ENCODE assay signal across 17 cellular contexts in genomic region chr3:66344391-66344811, GRCh38.
DNase-seq lines count a peak whose midpoint lies in the region; ATAC-seq and TF ChIP-seq lines count a peak whose summit lies in the region.
"Had no signal": no experiment of that assay in that cellular context is flagged by ENCODE, and none has a peak within 500 bp of the region (broad histone marks: within the 10 kb centered on the region; RNA-seq: fewer than 3 reads in every experiment).

No MANE protein-coding gene starts in this region.

- H3K36me3 ChIP-seq in Loucy (ENCODE audit: insufficient read depth, low read length) (peaks cover 7% of the 10 kb centered on the region), colonic mucosa (no peaks in the 10 kb centered on the region), right lobe of liver (no peaks in the 10 kb centered on the region), spleen (peaks cover 0 to 16% (median 5%) of the 10 kb centered on the region in 6 donors), BE2C (peaks cover 4% of the 10 kb centered on the region; the same call in 1 of the 2 replicates)

- TF ChIP-seq POLR2A in right lobe of liver (IDR thresholded peaks at IDR 0.05) (no peak), spleen (IDR thresholded peaks at IDR 0.05) (no peak)

- H3K79me2 ChIP-seq in Loucy (ENCODE audit: insufficient read depth, low read length), result peaks cover 5% of the 10 kb centered on the region

- H3K27me3 ChIP-seq in Loucy (ENCODE audit: insufficient read depth, low read length, poor library complexity, severe bottlenecking) (no peaks in the 10 kb centered on the region), colonic mucosa (no peaks in the 10 kb centered on the region), right lobe of liver (no peaks in the 10 kb centered on the region), spleen (replicated peaks in 1 of 7) (no peaks in the 10 kb centered on the region), BE2C (no peaks in the 10 kb centered on the region)
- H3K27me3 ChIP-seq: SJSA1 had no signal

- 37% methylated on average over 9 of the region's 9 CpGs for WGBS in right lobe of liver (ENCODE audit: insufficient coverage, low coverage, low lambda C conversion rate, missing lambda C conversion rate)
- 93 to 97% (median 96%) methylated on average over 9 of the region's 9 CpGs for WGBS in spleen, 5 donors

- peak overlapping the region; percentile 55 for H3K4me2 ChIP-seq in Loucy (ENCODE audit: low read depth, low read length, poor library complexity, severe bottlenecking)
- H3K4me2 ChIP-seq: GM23338 had no signal

- H3K27ac ChIP-seq in colonic mucosa, result peak overlapping the region; percentile 24
- no peak overlapping the region for H3K27ac ChIP-seq in right lobe of liver
- H3K27ac ChIP-seq in spleen, result no peak overlapping the region
- H3K27ac ChIP-seq: SJSA1 had no signal

- H3K9ac ChIP-seq in Loucy (ENCODE audit: low read depth, low read length, poor library complexity, severe bottlenecking) (peak overlapping the region; percentile 56), colonic mucosa (ENCODE audit: low read depth in 2 of 2, low read length in 2 of 2) (no peak overlapping the region)

- no peaks in the 10 kb centered on the region for H4K20me1 ChIP-seq in Loucy (ENCODE audit: insufficient read depth, low read length, poor library complexity, severe bottlenecking)

- no peaks in the 10 kb centered on the region for H3K9me2 ChIP-seq in Loucy (replicated peaks; ENCODE audit: low read depth, low read length)

- H3K9me3 ChIP-seq in Loucy (ENCODE audit: insufficient read depth, low read depth, low read length) (no peaks in the 10 kb centered on the region), colonic mucosa (no peaks in the 10 kb centered on the region), right lobe of liver (no peaks in the 10 kb centered on the region), spleen (peaks cover 0 to 8% (median 0%) of the 10 kb centered on the region in 8 donors), BE2C (no peaks in the 10 kb centered on the region)
- H3K9me3 ChIP-seq: SJSA1 had no signal

- no peak overlapping the region for H2AFZ ChIP-seq in Loucy (ENCODE audit: low read length)
- H2AFZ ChIP-seq: GM23338 had no signal

- TF ChIP-seq CTCF in Loucy (conservative IDR thresholded peaks at IDR 0.05; ENCODE audit: low read length) (no peak), colonic mucosa (IDR thresholded peaks at IDR 0.05) (no peak), right lobe of liver (IDR thresholded peaks at IDR 0.05) (no peak), spleen (IDR thresholded peaks at IDR 0.05 in 8 of 11, conservative IDR thresholded peaks at IDR 0.05 in 3 of 11) (no peak), BE2C (IDR thresholded peaks at IDR 0.05; ENCODE audit: low read depth, low read length) (no peak)

- H3K4me1 ChIP-seq in Loucy (ENCODE audit: insufficient read depth, low read length, poor library complexity, severe bottlenecking) (peaks cover 30% of the 10 kb centered on the region), colonic mucosa (no peaks in the 10 kb centered on the region), right lobe of liver (no peaks in the 10 kb centered on the region), spleen (no peaks in the 10 kb centered on the region), BE2C (no peaks in the 10 kb centered on the region)

- H3F3A ChIP-seq in Loucy (ENCODE audit: low read depth), result no peaks in the 10 kb centered on the region

- H3K4me3 ChIP-seq in Loucy (ENCODE audit: low read length, poor library complexity, severe bottlenecking), result peak overlapping the region; percentile 15
- H3K4me3 ChIP-seq in colonic mucosa, result no peak overlapping the region
- H3K4me3 ChIP-seq in right lobe of liver, result no peak overlapping the region
- no peak overlapping the region for H3K4me3 ChIP-seq in spleen
- H3K4me3 ChIP-seq in BE2C (ENCODE audit: low read depth, low read length), result no peak overlapping the region
- H3K4me3 ChIP-seq: GM23338, SJSA1 had no signal

- intact Hi-C loops in colonic mucosa (cut with DNase I), result no loop called here
- intact Hi-C loops in right lobe of liver (cut with DNase I), result no loop called here
- intact Hi-C loops in spleen (cut with DNase I; ENCODE audit: low total_unique reads), result no loop called here
- intact Hi-C loops in posterior cingulate gyrus (cut with DNase I), result no loop called here

- ATAC-seq in right lobe of liver, result peak; percentile 81 to 94 (median 92)
- ATAC-seq in HG02885 (IDR thresholded peaks at IDR 0.05; ENCODE audit: poor library complexity, unreplicated experiment), result no peak
- ATAC-seq: HCT116 had no signal

- DNase-seq in colonic mucosa (peak; percentile 36), right lobe of liver (peak; percentile 53 to 61 (median 60)), spleen (no peak), posterior cingulate gyrus (no peak), BE2C (no peak)
- DNase-seq: ACHN; AML-193; CD4-positive, alpha-beta memory T cell; DMS79; KG1; NCI-H1436 treated with DMSO at 0.1 percent for 48 hours; NCI-H524 had no signal

Comparison
In these comparisons a context has a peak if more than half of its experiments do, and no peak if none do; other contexts are left out.
1. DNase-seq: peak in colonic mucosa (single experiment) and right lobe of liver (3 of 3); none in spleen (single experiment), posterior cingulate gyrus (0 of 10) and BE2C (single experiment).